Comparison of ENCODE assay signal across 12 cellular contexts in the genomic region with DNA sequence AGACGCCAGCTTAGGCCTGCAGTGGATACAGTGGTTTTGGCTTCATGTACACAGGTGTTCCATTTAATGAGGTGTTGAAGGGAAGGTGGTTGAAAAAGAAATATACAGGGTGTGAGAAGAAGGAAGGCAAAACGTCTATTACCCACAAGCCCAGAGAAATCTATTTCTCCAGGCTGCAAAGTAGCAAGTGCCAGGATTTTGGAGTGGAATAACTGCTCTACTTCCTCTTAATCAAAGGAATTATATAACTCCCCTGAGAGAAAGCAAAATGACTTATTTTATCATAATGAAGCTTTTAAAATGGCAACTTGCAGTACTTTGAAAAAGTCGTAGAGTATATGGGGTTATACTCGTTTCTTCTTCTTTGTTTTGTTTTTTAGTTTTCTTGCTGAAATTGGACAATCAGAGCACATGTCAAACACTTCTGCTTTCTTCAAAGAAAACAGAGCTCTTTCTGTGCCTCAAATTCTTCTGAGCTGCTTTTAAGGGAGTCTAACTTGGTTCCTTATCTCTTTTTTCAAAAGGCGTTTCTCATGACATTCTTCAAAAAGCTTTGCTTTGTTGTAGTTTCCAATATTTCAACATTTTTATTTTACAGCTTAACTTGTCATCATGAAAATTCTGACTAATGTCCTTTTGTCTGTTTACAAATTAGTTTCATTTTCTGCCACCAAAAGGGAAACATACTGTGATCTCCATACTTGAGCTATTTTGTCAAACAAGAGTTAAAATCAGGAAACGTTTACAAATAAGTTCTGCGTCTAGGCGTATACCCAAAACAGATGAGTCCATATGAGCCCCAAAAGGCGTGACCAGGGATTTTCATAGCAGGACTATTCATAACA.
A peak's percentile ranks its signal among the peaks of the same experiment; 100 is the strongest.
DNase-seq lines count a peak whose midpoint lies in the region; ATAC-seq and TF ChIP-seq lines count a peak whose summit lies in the region.
"Had no signal": no experiment of that assay in that cellular context is flagged by ENCODE, and none has a peak within 500 bp of the region (broad histone marks: within the 10 kb centered on the region; RNA-seq: fewer than 3 reads in every experiment).

No MANE protein-coding gene starts in this region.

- no peak overlapping the region for H2BK15ac ChIP-seq in mesenchymal stem cell (ENCODE audit: low read depth, poor library complexity, severe bottlenecking)

- CTCF ChIA-PET in PC-9 (lab: Charles Lee): no interaction called here

- POLR2A ChIA-PET in PC-9 (lab: Charles Lee; ENCODE audit: unreplicated experiment): no interaction called here

- DNase-seq in mesenchymal stem cell: peak; percentile 39
- DNase-seq in tibial artery: no peak
- DNase-seq in effector memory CD4-positive, alpha-beta T cell: no peak
- DNase-seq in DMS 273 (lab: John Stamatoyannopoulos, UW; ENCODE audit: unreplicated experiment): no peak
- no peak for DNase-seq in PC-9
- DNase-seq: activated CD8-positive, alpha-beta T cell treated with anti-CD3 and anti-CD28 coated beads for 36 hours; NCI-H1092; NCI-H748 treated with DMSO at 0.1 percent for 48 hours had no signal

- peak overlapping the region in 1 of 2 experiments; percentile 39 for H3K4me3 ChIP-seq in mesenchymal stem cell (ENCODE audit: insufficient read depth in 1 of 2, low read depth in 1 of 2, low read length in 2 of 2)
- H3K4me3 ChIP-seq in tibial artery: no peak overlapping the region
- H3K4me3 ChIP-seq in effector memory CD4-positive, alpha-beta T cell (ENCODE audit: insufficient read depth, low read depth, low read length, poor library complexity, severe bottlenecking): no peak overlapping the region
- no peak overlapping the region for H3K4me3 ChIP-seq in PC-9

- no peak for TF ChIP-seq CTCF in tibial artery (IDR thresholded peaks at IDR 0.05)
- TF ChIP-seq CTCF in PC-9 (conservative IDR thresholded peaks at IDR 0.05): no peak

- H3K18ac ChIP-seq in mesenchymal stem cell (ENCODE audit: low read depth in 1 of 2, low read length in 2 of 2): no peak overlapping the region

- no peak overlapping the region for H3K4ac ChIP-seq in mesenchymal stem cell (ENCODE audit: low read depth in 1 of 2, low read length in 2 of 2)

- no peaks in the 10 kb centered on the region for H3K36me3 ChIP-seq in mesenchymal stem cell (ENCODE audit: control insufficient read depth in 1 of 2, insufficient read depth in 2 of 2, low read depth in 1 of 2, low read length in 2 of 2)
- no peaks in the 10 kb centered on the region for H3K36me3 ChIP-seq in tibial artery
- H3K36me3 ChIP-seq in effector memory CD4-positive, alpha-beta T cell (ENCODE audit: control insufficient read depth, insufficient read depth, low read length): no peaks in the 10 kb centered on the region
- H3K36me3 ChIP-seq in PC-9 (ENCODE audit: low read depth): no peaks in the 10 kb centered on the region

- H3K23ac ChIP-seq in mesenchymal stem cell (ENCODE audit: low read length in 2 of 2): no peak overlapping the region

- H2AFZ ChIP-seq in mesenchymal stem cell (ENCODE audit: low read depth, low read length): no peak overlapping the region
- no peak overlapping the region for H2AFZ ChIP-seq in PC-9
- H2AFZ ChIP-seq: parathyroid adenoma had no signal

- 80% methylated on average over 7 of the region's 9 CpGs for WGBS in mesenchymal stem cell

- peak overlapping the region in 1 of 4 donors; percentile 47 for H3K4me3 Mint-ChIP-seq in IgD-negative memory B cell
- H3K4me3 Mint-ChIP-seq: activated CD8-positive, alpha-beta T cell treated with anti-CD3 and anti-CD28 coated beads for 36 hours had no signal

- no peak overlapping the region for H4K8ac ChIP-seq in mesenchymal stem cell (ENCODE audit: low read length)

- H3K27me3 ChIP-seq in mesenchymal stem cell (ENCODE audit: control insufficient read depth in 1 of 2, insufficient read depth in 1 of 2, low read length in 2 of 2) (no peaks in the 10 kb centered on the region), tibial artery (no peaks in the 10 kb centered on the region), PC-9 (ENCODE audit: insufficient read depth, low read depth) (no peaks in the 10 kb centered on the region)
- H3K27me3 ChIP-seq in effector memory CD4-positive, alpha-beta T cell (replicated peaks; ENCODE audit: control insufficient read depth, insufficient read depth, low read length, poor library complexity, severe bottlenecking): no peaks in the 10 kb centered on the region

- no peak overlapping the region for H2AK5ac ChIP-seq in mesenchymal stem cell (ENCODE audit: low read length, severe bottlenecking)

- no peaks in the 10 kb centered on the region for H4K20me1 ChIP-seq in PC-9 (ENCODE audit: insufficient read depth)

- peak overlapping the region; percentile 81 for H3K9ac ChIP-seq in mesenchymal stem cell (ENCODE audit: low read length)
- H3K9ac ChIP-seq: parathyroid adenoma had no signal

- H3K14ac ChIP-seq in mesenchymal stem cell (ENCODE audit: low read length in 2 of 2): no peak overlapping the region

- no peaks in the 10 kb centered on the region for H3K79me2 ChIP-seq in PC-9 (ENCODE audit: low read depth)
- H3K79me2 ChIP-seq: parathyroid adenoma had no signal

- no peak overlapping the region for H2BK5ac ChIP-seq in mesenchymal stem cell (ENCODE audit: low read depth, low read length, poor library complexity, severe bottlenecking)

- H3F3A ChIP-seq in PC-9 (ENCODE audit: insufficient read depth, low read depth): no peaks in the 10 kb centered on the region

- H3K9me3 Mint-ChIP-seq in IgD-negative memory B cell: no peaks in the 10 kb centered on the region

- H3K9me3 ChIP-seq in mesenchymal stem cell (ENCODE audit: control insufficient read depth, low read length) (no peaks in the 10 kb centered on the region), tibial artery (no peaks in the 10 kb centered on the region), PC-9 (ENCODE audit: insufficient read depth, low read depth) (no peaks in the 10 kb centered on the region)
- H3K9me3 ChIP-seq in effector memory CD4-positive, alpha-beta T cell (ENCODE audit: control insufficient read depth, low read length): no peaks in the 10 kb centered on the region

- no peak overlapping the region for H2BK120ac ChIP-seq in mesenchymal stem cell (ENCODE audit: low read depth, low read length)

- intact Hi-C loops in tibial artery (cut with DNase I; ENCODE audit: low total_unique reads): no loop called here
- intact Hi-C loops in PC-9 (cut with micrococcal nuclease; ENCODE audit: unreplicated experiment): no loop called here

- H3K27me3 Mint-ChIP-seq in IgD-negative memory B cell: peaks cover 8% of the 10 kb centered on the region
- H3K27me3 Mint-ChIP-seq: activated CD8-positive, alpha-beta T cell treated with anti-CD3 and anti-CD28 coated beads for 36 hours had no signal

- H3K4me1 Mint-ChIP-seq in IgD-negative memory B cell: peaks cover 5 to 15% (median 9%) of the 10 kb centered on the region in 3 donors

- H4K91ac ChIP-seq in mesenchymal stem cell (ENCODE audit: low read length): no peak overlapping the region

- H3K27ac ChIP-seq in cingulate gyrus (ENCODE audit: low read depth, low read length) (peak overlapping the region; percentile 14), mesenchymal stem cell (ENCODE audit: low read length, poor library complexity, severe bottlenecking) (no peak overlapping the region), tibial artery (peak overlapping the region; percentile 18 to 34), PC-9 (no peak overlapping the region)
- no peak overlapping the region for H3K27ac ChIP-seq in effector memory CD4-positive, alpha-beta T cell (ENCODE audit: insufficient read depth, low read length, poor library complexity, severe bottlenecking)
- H3K27ac ChIP-seq: parathyroid adenoma had no signal

- H3K27ac Mint-ChIP-seq in IgD-negative memory B cell: peak overlapping the region in 2 of 3 donors; percentile 77 to 88
- H3K27ac Mint-ChIP-seq: activated CD8-positive, alpha-beta T cell treated with anti-CD3 and anti-CD28 coated beads for 36 hours had no signal

- peaks cover 1% of the 10 kb centered on the region for H3K4me1 ChIP-seq in mesenchymal stem cell (ENCODE audit: control insufficient read depth, insufficient read depth, low read depth, low read length)
- peaks cover 0 to 17% (median 7%) of the 10 kb centered on the region in 4 donors for H3K4me1 ChIP-seq in tibial artery
- no peaks in the 10 kb centered on the region for H3K4me1 ChIP-seq in effector memory CD4-positive, alpha-beta T cell (ENCODE audit: control insufficient read depth, insufficient read depth, low read length, poor library complexity, severe bottlenecking)
- no peaks in the 10 kb centered on the region for H3K4me1 ChIP-seq in PC-9 (replicated peaks; ENCODE audit: insufficient read depth)
- H3K4me1 ChIP-seq: parathyroid adenoma had no signal

- H2BK12ac ChIP-seq in mesenchymal stem cell (ENCODE audit: low read length in 2 of 2): no peak overlapping the region

- H3K9me2 ChIP-seq in PC-9 (ENCODE audit: insufficient read depth): no peaks in the 10 kb centered on the region

- no peak for ATAC-seq in GM19397 (IDR thresholded peaks at IDR 0.05; ENCODE audit: unreplicated experiment)
- ATAC-seq: activated CD8-positive, alpha-beta T cell treated with anti-CD3 and anti-CD28 coated beads for 36 hours had no signal

- H3K4me2 ChIP-seq in mesenchymal stem cell (ENCODE audit: low read length, poor library complexity, severe bottlenecking): no peak overlapping the region
- H3K4me2 ChIP-seq in PC-9: no peak overlapping the region

- peaks cover 5% of the 10 kb centered on the region for H3K36me3 Mint-ChIP-seq in IgD-negative memory B cell

- no peaks in the 10 kb centered on the region for H3K79me1 ChIP-seq in mesenchymal stem cell (replicated peaks; ENCODE audit: low read length, poor library complexity, severe bottlenecking)

- BruUV-seq in PC-9 (replicated peaks; lab: Mats Ljungman, UMichigan): no TSS peak

Comparison
In these comparisons a context has a peak if more than half of its experiments do, and no peak if none do; other contexts are left out.
1. H3K27ac ChIP-seq: peak in cingulate gyrus (single experiment) and tibial artery (2 of 2); none in mesenchymal stem cell (single experiment), effector memory CD4-positive, alpha-beta T cell (single experiment) and PC-9 (single experiment).